Comparison of ENCODE assay signal across 1 cellular context in genomic region chr10:33899578-33900531, GRCh38.
TF ChIP-seq lines count a peak whose summit lies in the region.

No MANE protein-coding gene starts in this region.

TF ChIP-seq in HepG2, 621 proteins besides CTCF, POLR2A, EP300 and RAD21 (continued from another document and continues in another):
- no peak for TF ChIP-seq SRSF1 (optimal IDR thresholded peaks at IDR 0.05; ENCODE audit: low read depth, low read length)
- TF ChIP-seq ZNF639 (CRISPR knock-in tag; conservative IDR thresholded peaks at IDR 0.05): no peak
- peak; percentile 32; the same call in 1 of the 2 replicates for TF ChIP-seq MIXL1 (CRISPR knock-in tag; IDR thresholded peaks at IDR 0.05)
- TF ChIP-seq MEF2D (CRISPR knock-in tag; IDR thresholded peaks at IDR 0.05): no peak
- TF ChIP-seq ZC3H13 (CRISPR knock-in tag; IDR thresholded peaks at IDR 0.05): no peak
- no peak for TF ChIP-seq RBM22 (optimal IDR thresholded peaks at IDR 0.05; ENCODE audit: low read length)
- TF ChIP-seq RFX1 (IDR thresholded peaks at IDR 0.05): no peak
- TF ChIP-seq ZNF296 (CRISPR knock-in tag; conservative IDR thresholded peaks at IDR 0.05): no peak
- TF ChIP-seq ZNF292 (CRISPR knock-in tag; IDR thresholded peaks at IDR 0.05; ENCODE audit: borderline replicate concordance, low read depth): peak; percentile 55; the same call in 1 of the 2 replicates
- TF ChIP-seq ZNF318 (CRISPR knock-in tag; IDR thresholded peaks at IDR 0.05): no peak
- no peak for TF ChIP-seq POGK (CRISPR knock-in tag; conservative IDR thresholded peaks at IDR 0.05)
- TF ChIP-seq NFKB2 (CRISPR knock-in tag; IDR thresholded peaks at IDR 0.05; ENCODE audit: borderline replicate concordance): no peak
- no peak for TF ChIP-seq ZBTB21 (CRISPR knock-in tag; IDR thresholded peaks at IDR 0.05)
- TF ChIP-seq RFXANK (CRISPR knock-in tag; IDR thresholded peaks at IDR 0.05): no peak
- no peak for TF ChIP-seq ZNF512 (CRISPR knock-in tag; IDR thresholded peaks at IDR 0.05)
- TF ChIP-seq RCOR2 (CRISPR knock-in tag; IDR thresholded peaks at IDR 0.05): no peak
- TF ChIP-seq MEIS2 (CRISPR knock-in tag; IDR thresholded peaks at IDR 0.05): no peak
- no peak for TF ChIP-seq LCORL (IDR thresholded peaks at IDR 0.05)
- no peak for TF ChIP-seq LCORL (CRISPR knock-in tag; IDR thresholded peaks at IDR 0.05)
- no peak for TF ChIP-seq MYC (CRISPR knock-in tag; IDR thresholded peaks at IDR 0.05; ENCODE audit: borderline replicate concordance)
- TF ChIP-seq JUND (CRISPR knock-in tag; IDR thresholded peaks at IDR 0.05): no peak
- TF ChIP-seq SPEN (CRISPR knock-in tag; IDR thresholded peaks at IDR 0.05; ENCODE audit: low read depth): no peak
- TF ChIP-seq HES4 (CRISPR knock-in tag; IDR thresholded peaks at IDR 0.05; ENCODE audit: borderline replicate concordance): no peak
- no peak for TF ChIP-seq ZNF501 (CRISPR knock-in tag; IDR thresholded peaks at IDR 0.05)
- TF ChIP-seq NPAS2 (CRISPR knock-in tag; IDR thresholded peaks at IDR 0.05; ENCODE audit: borderline replicate concordance): no peak
- no peak for TF ChIP-seq AGO2 (optimal IDR thresholded peaks at IDR 0.05; ENCODE audit: low read depth, low read length)
- TF ChIP-seq AHDC1 (CRISPR knock-in tag; IDR thresholded peaks at IDR 0.05; ENCODE audit: borderline replicate concordance): peak; percentile 60; the same call in 1 of the 2 replicates
- TF ChIP-seq HMG20A (CRISPR knock-in tag; IDR thresholded peaks at IDR 0.05; ENCODE audit: borderline replicate concordance): peak; percentile 17; the same call in 1 of the 2 replicates
- TF ChIP-seq PHF5A (CRISPR knock-in tag; IDR thresholded peaks at IDR 0.05; ENCODE audit: low read depth, unreplicated experiment): no peak
- no peak for TF ChIP-seq PAF1 (CRISPR knock-in tag; IDR thresholded peaks at IDR 0.05)
- no peak for TF ChIP-seq ZBTB7A (CRISPR knock-in tag; IDR thresholded peaks at IDR 0.05)
- no peak for TF ChIP-seq YY1 (IDR thresholded peaks at IDR 0.05; ENCODE audit: insufficient read depth, insufficient replicate concordance, low read depth, low read length)
- TF ChIP-seq SOX13 (IDR thresholded peaks at IDR 0.05): no peak
- peak in 1 of 2 experiments; percentile 48; a peak in 1 of 4 replicates for TF ChIP-seq SOX13 (CRISPR knock-in tag; conservative IDR thresholded peaks at IDR 0.05 in 1 of 2, IDR thresholded peaks at IDR 0.05 in 1 of 2)
- TF ChIP-seq CERS6 (CRISPR knock-in tag; IDR thresholded peaks at IDR 0.05): no peak
- no peak for TF ChIP-seq FOSL2 (CRISPR knock-in tag; IDR thresholded peaks at IDR 0.05)
- TF ChIP-seq CBX2 (IDR thresholded peaks at IDR 0.05; ENCODE audit: low read depth, low read length): no peak
- TF ChIP-seq CBX2 (CRISPR knock-in tag; IDR thresholded peaks at IDR 0.05; ENCODE audit: low read depth): no peak
- TF ChIP-seq SRY (CRISPR knock-in tag; IDR thresholded peaks at IDR 0.05): no peak
- TF ChIP-seq ZNF550 (CRISPR knock-in tag; IDR thresholded peaks at IDR 0.05; ENCODE audit: borderline replicate concordance): no peak
- TF ChIP-seq GRHL1 (CRISPR knock-in tag; conservative IDR thresholded peaks at IDR 0.05): no peak
- no peak for TF ChIP-seq ZNF792 (CRISPR knock-in tag; IDR thresholded peaks at IDR 0.05)
- TF ChIP-seq ZNF180 (CRISPR knock-in tag; IDR thresholded peaks at IDR 0.05; ENCODE audit: borderline replicate concordance, low read depth): no peak
- TF ChIP-seq NFE2 (CRISPR knock-in tag; IDR thresholded peaks at IDR 0.05): no peak
- TF ChIP-seq ZNF562 (CRISPR knock-in tag; IDR thresholded peaks at IDR 0.05; ENCODE audit: borderline replicate concordance): no peak
